Comparison of ENCODE assay signal across 8 cellular contexts in genomic region chr16:25256821-25257503, GRCh38. TPM values are rescaled to one million over a fixed set of nuclear protein-coding genes. Genes with fewer than 3 reads are reported as not detected.
DNase-seq lines count a peak whose midpoint lies in the region; ATAC-seq, FAIRE-seq and TF ChIP-seq lines count a peak whose summit lies in the region.

No MANE protein-coding gene starts in this region.

- no peak for FAIRE-seq in small intestine (lab: Jason Lieb, UNC)

- peaks cover 7 to 8% of the 10 kb centered on the region in 2 donors for H3K4me1 ChIP-seq in small intestine (ENCODE audit: control insufficient read depth in 2 of 2, insufficient read depth in 1 of 2, low read depth in 1 of 2, low read length in 1 of 2)

- TF ChIP-seq CTCF in LNCaP clone FGC (IDR thresholded peaks at IDR 0.05; ENCODE audit: control insufficient read depth, extremely low read depth, insufficient read depth), result no peak

- H3K27ac ChIP-seq in small intestine (ENCODE audit: low read depth in 1 of 2, low read length in 1 of 2), result peak overlapping the region; percentile 98 to 99

- DNase-seq in CD1c-positive myeloid dendritic cell (ENCODE audit: extremely low spot score) (peak; percentile 17), LNCaP clone FGC (ENCODE audit: low read depth) (no peak), small intestine (peak; percentile 15), NCI-H2196 (lab: John Stamatoyannopoulos, UW; ENCODE audit: unreplicated experiment) (no peak), kidney glomerular epithelial cell (lab: John Stamatoyannopoulos, UW) (no peak)
- DNase-seq in activated naive CD4-positive, alpha-beta T cell treated with anti-CD3 and anti-CD28 coated beads, Interleukin-2, amount 50 U/mL, for 72 hours (ENCODE audit: low spot score in 2 of 2), result peak in 1 of 2 donors; percentile 8

- H3K36me3 Mint-ChIP-seq in activated naive CD4-positive, alpha-beta T cell treated with anti-CD3 and anti-CD28 coated beads, Interleukin-2, amount 50 U/mL, for 72 hours, result peaks cover 25% of the 10 kb centered on the region in 2 donors

- ATAC-seq in GM19372 (IDR thresholded peaks at IDR 0.05; ENCODE audit: low read depth, unreplicated experiment), result peak; percentile 5
- no peak for ATAC-seq in activated naive CD4-positive, alpha-beta T cell treated with anti-CD3 and anti-CD28 coated beads, Interleukin-2, amount 50 U/mL, for 72 hours

- 1 to 2% (median 1%) methylated on average over 25 to 26 of the region's 26 CpGs for WGBS in small intestine, 3 donors

- H3K4me3 ChIP-seq in LNCaP clone FGC (ENCODE audit: low read depth, low read length), result peak overlapping the region; percentile 66
- peak overlapping the region; percentile 52 for H3K4me3 ChIP-seq in iPS-11a (ENCODE audit: low read depth, low read length)
- H3K4me3 ChIP-seq in small intestine (ENCODE audit: low read depth in 1 of 2, low read length in 2 of 2), result peak overlapping the region; percentile 64 to 84

- no peaks in the 10 kb centered on the region for H3K9me3 ChIP-seq in small intestine (ENCODE audit: control insufficient read depth, low read depth)

- no peaks in the 10 kb centered on the region for H3K27me3 ChIP-seq in small intestine (ENCODE audit: control insufficient read depth in 2 of 2, insufficient read depth in 2 of 2, low read length in 2 of 2)

- no peaks in the 10 kb centered on the region for H3K9me3 Mint-ChIP-seq in activated naive CD4-positive, alpha-beta T cell treated with anti-CD3 and anti-CD28 coated beads, Interleukin-2, amount 50 U/mL, for 72 hours

- H3K27ac Mint-ChIP-seq in activated naive CD4-positive, alpha-beta T cell treated with anti-CD3 and anti-CD28 coated beads, Interleukin-2, amount 50 U/mL, for 72 hours, result peak overlapping the region; percentile 91 to 95

- peaks cover 2% of the 10 kb centered on the region in 2 donors for H3K36me3 ChIP-seq in small intestine (ENCODE audit: control insufficient read depth in 2 of 2, insufficient read depth in 2 of 2, low read length in 2 of 2)

RNA-seq across cellular contexts. Expression of gene ZKSCAN2, which starts 0.7 kb away (rescaled TPM):
- total RNA-seq in activated naive CD4-positive, alpha-beta T cell treated with anti-CD3 and anti-CD28 coated beads, Interleukin-2, amount 50 U/mL, for 72 hours, result 1 to 10 TPM; 3.3 to 5.6 TPM
- polyA plus RNA-seq in small intestine, result 1 to 10 TPM in 1 of 3 donors, under 1 TPM in 2; 0.54 to 1.1 (median 0.67) TPM

RNA-seq across cellular contexts. Expression of gene AQP8, which starts 40.2 kb away (rescaled TPM):
- not detected for total RNA-seq in activated naive CD4-positive, alpha-beta T cell treated with anti-CD3 and anti-CD28 coated beads, Interleukin-2, amount 50 U/mL, for 72 hours
- polyA plus RNA-seq in small intestine, result under 1 TPM in 1 of 3 donors, not detected in 2; 0.18 TPM

Comparison
In these comparisons a context has a peak if more than half of its experiments do, and no peak if none do; other contexts are left out.
1. DNase-seq: peak in CD1c-positive myeloid dendritic cell (single experiment) and small intestine (single experiment); none in LNCaP clone FGC (single experiment), NCI-H2196 (single experiment) and kidney glomerular epithelial cell (single experiment).
2. Peak in every context shown above with its lines, with median percentiles within 50 percentile points of each other: H3K4me3 ChIP-seq.